ENCODE assay signal across 1 cellular context in the genomic region with DNA sequence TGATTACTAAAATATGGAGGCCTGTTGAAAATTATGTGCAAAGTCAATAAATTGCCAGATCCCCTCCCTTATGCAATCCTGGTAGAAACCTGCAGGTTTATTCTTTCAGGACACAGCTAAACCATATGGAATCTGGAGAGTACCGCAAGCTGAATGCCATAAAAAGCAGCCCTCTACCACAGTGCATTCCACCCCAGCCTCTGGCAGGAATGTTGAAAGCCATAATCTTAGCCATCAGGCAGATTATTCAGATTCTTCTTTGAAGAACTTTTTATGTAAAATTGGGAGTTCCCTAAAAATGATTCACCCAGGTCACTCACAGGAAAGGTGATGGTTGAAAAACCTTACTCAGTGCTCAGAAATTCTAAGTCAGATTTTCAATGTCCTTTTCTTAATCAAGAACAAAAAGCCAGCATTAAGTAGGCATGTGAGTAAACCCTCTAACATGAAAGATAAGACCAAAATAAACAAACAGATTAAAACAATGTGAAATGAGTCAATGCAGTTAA.
TF ChIP-seq lines count a peak whose summit lies in the region.

No MANE protein-coding gene starts in this region.

TF ChIP-seq in endothelial cell of umbilical vein, 7 proteins besides CTCF, POLR2A, EP300 and RAD21 (continued from another document):
- TF ChIP-seq GATA2 (IDR thresholded peaks at IDR 0.05; ENCODE audit: insufficient read depth, insufficient read length, low read depth, low read length) = peak; percentile 90
